Comparison of ENCODE assay signal across 8 cellular contexts in the genomic region with DNA sequence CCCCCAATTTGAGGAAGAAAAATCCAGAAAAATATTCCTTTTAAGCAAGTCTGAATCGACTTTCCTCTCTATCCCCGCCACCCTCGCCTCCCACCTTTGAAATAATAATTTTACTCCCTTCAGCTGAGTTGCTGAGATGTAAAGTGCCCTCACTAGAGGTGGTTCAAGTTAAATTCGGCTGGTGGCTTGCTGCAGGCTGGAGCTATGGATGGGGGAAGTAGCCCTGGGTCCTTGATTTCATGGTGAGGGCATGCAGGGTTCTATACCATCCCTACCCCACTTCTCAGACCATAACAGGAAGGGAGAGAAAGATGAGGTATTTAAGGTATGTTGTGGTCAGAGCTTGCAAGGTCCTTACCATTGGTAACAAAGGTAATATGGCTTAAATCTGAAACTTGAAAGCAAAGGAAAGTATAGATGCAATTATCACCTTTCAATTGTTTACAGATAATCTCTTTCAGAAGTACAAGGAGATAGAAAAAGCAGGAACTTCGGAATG.
DNase-seq lines count a peak whose midpoint lies in the region; ATAC-seq and TF ChIP-seq lines count a peak whose summit lies in the region.

No MANE protein-coding gene starts in this region.

- ATAC-seq in GM21786 (IDR thresholded peaks at IDR 0.05; ENCODE audit: unreplicated experiment), result peak; percentile 30
- no peak for ATAC-seq in GM21619 (IDR thresholded peaks at IDR 0.05; ENCODE audit: unreplicated experiment)
- no peak for ATAC-seq in HG03095 (IDR thresholded peaks at IDR 0.05; ENCODE audit: unreplicated experiment)

- H3K4me3 ChIP-seq in epithelial cell of esophagus (ENCODE audit: low read length) (peak overlapping the region; percentile 66), skeletal muscle satellite cell (ENCODE audit: low read length) (peak overlapping the region; percentile 73)

- no peaks in the 10 kb centered on the region for H3K27me3 ChIP-seq in skeletal muscle satellite cell (ENCODE audit: control insufficient read depth, insufficient read depth, low read length)

- no peak for TF ChIP-seq CTCF in epithelial cell of esophagus (IDR thresholded peaks at IDR 0.05; ENCODE audit: insufficient read depth, low read depth, low read length, missing control alignments)

- DNase-seq in RPMI7951 (ENCODE audit: low read depth) (peak; percentile 42), epithelial cell of esophagus (ENCODE audit: low read depth) (peak; percentile 69), NCI-H526 treated with DMSO at 0.1 percent for 48 hours (lab: John Stamatoyannopoulos, UW) (no peak)
- no peak for DNase-seq in stimulated activated CD4-positive, alpha-beta T cell treated with anti-CD3 and anti-CD28 coated beads, Interleukin-4, amount 100 ng/mL, for 4 hours

- peaks cover 55% of the 10 kb centered on the region for H3K4me1 ChIP-seq in skeletal muscle satellite cell (ENCODE audit: control insufficient read depth, insufficient read depth, low read length)

- peak overlapping the region; percentile 82 for H3K4me2 ChIP-seq in skeletal muscle satellite cell (ENCODE audit: low read length)

- peak overlapping the region; percentile 91 for H3K9ac ChIP-seq in skeletal muscle satellite cell (ENCODE audit: low read depth, low read length)

- no peaks in the 10 kb centered on the region for H3K36me3 ChIP-seq in skeletal muscle satellite cell (ENCODE audit: insufficient read depth, low read length)

- no peaks in the 10 kb centered on the region for H3K9me3 ChIP-seq in skeletal muscle satellite cell (replicated peaks; ENCODE audit: low read length)

Comparison
In these comparisons a context has a peak if more than half of its experiments do, and no peak if none do; other contexts are left out.
1. DNase-seq: peak in RPMI7951 (single experiment) and epithelial cell of esophagus (single experiment); none in NCI-H526 treated with DMSO at 0.1 percent for 48 hours (single experiment) and stimulated activated CD4-positive, alpha-beta T cell treated with anti-CD3 and anti-CD28 coated beads, Interleukin-4, amount 100 ng/mL, for 4 hours (0 of 2).